22 cellular contexts compared by ENCODE assay signal in genomic region chrX:126994011-126994410, GRCh38.
DNase-seq lines count a peak whose midpoint lies in the region; ATAC-seq and TF ChIP-seq lines count a peak whose summit lies in the region.
"Had no signal": no experiment of that assay in that cellular context is flagged by ENCODE, and none has a peak within 500 bp of the region (broad histone marks: within the 10 kb centered on the region; RNA-seq: fewer than 3 reads in every experiment).

No MANE protein-coding gene starts in this region.

- H3K36me3 ChIP-seq in right atrium auricular region (no peaks in the 10 kb centered on the region), uterus (no peaks in the 10 kb centered on the region), Caco-2 (ENCODE audit: control insufficient read depth, insufficient read depth, low read length) (no peaks in the 10 kb centered on the region)

- CTCF ChIA-PET in Caco-2 (lab: Charles Lee) = no interaction called here

- H3K4me1 Mint-ChIP-seq in nephron progenitor cell (peaks cover 17% of the 10 kb centered on the region), Caco-2 (ENCODE audit: low read depth, unreplicated experiment) (no peaks in the 10 kb centered on the region)
- H3K4me1 Mint-ChIP-seq: CD4-positive, alpha-beta memory T cell; IgD-negative memory B cell had no signal

- no peak for TF ChIP-seq CTCF in right atrium auricular region (IDR thresholded peaks at IDR 0.05)
- no peak for TF ChIP-seq CTCF in nephron progenitor cell (IDR thresholded peaks at IDR 0.05)
- TF ChIP-seq CTCF in uterus (IDR thresholded peaks at IDR 0.05) = no peak
- TF ChIP-seq CTCF in Caco-2 (IDR thresholded peaks at IDR 0.05; ENCODE audit: insufficient read depth in 1 of 2, low read depth in 1 of 2, low read length in 1 of 2, severe bottlenecking in 1 of 2, unreplicated experiment in 1 of 2) = no peak

- H3K4me3 Mint-ChIP-seq in nephron progenitor cell (no peak overlapping the region), Caco-2 (ENCODE audit: unreplicated experiment) (no peak overlapping the region)
- H3K4me3 Mint-ChIP-seq: CD4-positive, alpha-beta memory T cell; IgD-negative memory B cell had no signal

- TF ChIP-seq POLR2A in uterus (IDR thresholded peaks at IDR 0.05) = no peak

- DNase-seq in left cardiac atrium (peak; percentile 21), right atrium auricular region (ENCODE audit: low spot score) (no peak), right cardiac atrium (peak; percentile 26 to 80 (median 75)), nephron progenitor cell (peak; percentile 4), uterus (peak; percentile 21 to 31), Caco-2 (no peak), NCI-H446 treated with DMSO at 0.1 percent for 48 hours (lab: John Stamatoyannopoulos, UW) (no peak)
- DNase-seq: CD4-positive, alpha-beta memory T cell; COR-L47; NCI-H1048; NCI-H1417; NCI-H187; NCI-H2171 treated with DMSO at 0.1 percent for 48 hours; NCI-H345; NCI-H524; NCI-H748 treated with DMSO at 0.1 percent for 48 hours; PC-9; SHP77 had no signal

- H3K27me3 Mint-ChIP-seq in nephron progenitor cell (ENCODE audit: low read depth, poor library complexity) (peaks cover 4% of the 10 kb centered on the region), Caco-2 (ENCODE audit: insufficient read depth, unreplicated experiment) (no peaks in the 10 kb centered on the region)
- H3K27me3 Mint-ChIP-seq: CD4-positive, alpha-beta memory T cell; IgD-negative memory B cell had no signal

- intact Hi-C loops in left cardiac atrium (cut with DNase I) = no loop called here
- intact Hi-C loops in right cardiac atrium (cut with DNase I) = no loop called here
- intact Hi-C loops in uterus (cut with DNase I; ENCODE audit: low total_unique reads) = no loop called here
- intact Hi-C loops in Caco-2 (cut with micrococcal nuclease; ENCODE audit: unreplicated experiment) = no loop called here

- H3K27ac ChIP-seq in right atrium auricular region (peak overlapping the region in 1 of 2 donors; percentile 15), right cardiac atrium (ENCODE audit: low read length) (no peak overlapping the region), uterus (no peak overlapping the region)
- H3K27ac ChIP-seq: HL-60, PC-9 had no signal

- no peaks in the 10 kb centered on the region for H3K36me3 Mint-ChIP-seq in nephron progenitor cell (ENCODE audit: low read depth)
- H3K36me3 Mint-ChIP-seq in Caco-2 (ENCODE audit: insufficient read depth, unreplicated experiment) = no peaks in the 10 kb centered on the region
- H3K36me3 Mint-ChIP-seq: CD4-positive, alpha-beta memory T cell; IgD-negative memory B cell had no signal

- POLR2A ChIA-PET in Caco-2 (lab: Charles Lee) = no interaction called here

- H3K9me3 Mint-ChIP-seq in nephron progenitor cell (peaks cover 17% of the 10 kb centered on the region), Caco-2 (ENCODE audit: unreplicated experiment) (no peaks in the 10 kb centered on the region)

- peak in 1 of 2 donors; percentile 50 for ATAC-seq in left cardiac atrium
- ATAC-seq in right cardiac atrium = no peak
- ATAC-seq in GM18858 (IDR thresholded peaks at IDR 0.05; ENCODE audit: unreplicated experiment) = no peak
- ATAC-seq: HCT116 had no signal

- no peak overlapping the region for H3K4me3 ChIP-seq in right atrium auricular region
- H3K4me3 ChIP-seq in right cardiac atrium (ENCODE audit: low read length) = no peak overlapping the region
- H3K4me3 ChIP-seq in uterus = no peak overlapping the region
- no peak overlapping the region for H3K4me3 ChIP-seq in Caco-2 (ENCODE audit: low read depth, low read length)
- H3K4me3 ChIP-seq: PC-9 had no signal

- H3K4me1 ChIP-seq in right atrium auricular region (peaks cover 0 to 7% of the 10 kb centered on the region in 2 donors), right cardiac atrium (ENCODE audit: control insufficient read depth, insufficient read depth, low read length) (no peaks in the 10 kb centered on the region), uterus (no peaks in the 10 kb centered on the region), Caco-2 (no peaks in the 10 kb centered on the region)

- H3K9me3 ChIP-seq in right atrium auricular region (no peaks in the 10 kb centered on the region), right cardiac atrium (ENCODE audit: control insufficient read depth, low read length) (no peaks in the 10 kb centered on the region), uterus (no peaks in the 10 kb centered on the region), Caco-2 (no peaks in the 10 kb centered on the region)

- no TSS peak for BruUV-seq in Caco-2 (replicated peaks; lab: Mats Ljungman, UMichigan)

- H3K27me3 ChIP-seq in right atrium auricular region (no peaks in the 10 kb centered on the region), right cardiac atrium (ENCODE audit: control insufficient read depth, insufficient read depth) (no peaks in the 10 kb centered on the region), uterus (no peaks in the 10 kb centered on the region), Caco-2 (replicated peaks; ENCODE audit: control insufficient read depth, insufficient read depth, low read length) (no peaks in the 10 kb centered on the region)

- WGBS in right cardiac atrium = 38% methylated on average over 4 of the region's 4 CpGs

- H3K27ac Mint-ChIP-seq in nephron progenitor cell = peak overlapping the region; percentile 60
- no peak overlapping the region for H3K27ac Mint-ChIP-seq in Caco-2 (ENCODE audit: unreplicated experiment)
- H3K27ac Mint-ChIP-seq: CD4-positive, alpha-beta memory T cell; IgD-negative memory B cell had no signal

Comparison
In these comparisons a context has a peak if more than half of its experiments do, and no peak if none do; other contexts are left out.
1. DNase-seq: peak in left cardiac atrium (single experiment), right cardiac atrium (3 of 3), nephron progenitor cell (single experiment) and uterus (2 of 2); none in right atrium auricular region (single experiment), Caco-2 (0 of 2) and NCI-H446 treated with DMSO at 0.1 percent for 48 hours (single experiment).